Comparison of ENCODE assay signal across 15 cellular contexts in the genomic region with DNA sequence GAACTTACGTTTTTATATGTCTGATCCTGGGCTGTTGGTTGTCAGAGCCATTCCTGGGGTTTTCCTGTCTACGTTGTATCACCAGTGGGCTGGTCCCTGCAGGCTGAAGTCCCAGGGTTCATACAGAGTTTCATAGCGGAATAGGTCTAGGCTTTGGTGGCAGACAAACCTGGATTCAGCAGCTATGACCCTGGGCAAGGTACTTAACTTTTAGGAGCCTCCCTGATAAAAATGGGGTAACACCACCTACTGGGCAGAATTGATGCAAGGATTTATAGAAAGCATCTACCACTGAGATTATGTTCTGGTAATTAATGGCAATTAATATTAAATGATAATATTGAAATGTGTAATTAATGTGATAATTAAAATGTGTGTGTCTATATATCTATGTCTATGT.
DNase-seq lines count a peak whose midpoint lies in the region; FAIRE-seq and TF ChIP-seq lines count a peak whose summit lies in the region.
"Had no signal": no experiment of that assay in that cellular context is flagged by ENCODE, and none has a peak within 500 bp of the region (broad histone marks: within the 10 kb centered on the region; RNA-seq: fewer than 3 reads in every experiment).

No MANE protein-coding gene starts in this region.

- no TSS peak for BruUV-seq in MCF 10A (replicated peaks; lab: Mats Ljungman, UMichigan)

- no peak overlapping the region for H2AFZ ChIP-seq in OCI-LY3 (ENCODE audit: low read depth, low read length)
- H2AFZ ChIP-seq in fibroblast of lung (ENCODE audit: low read length) = no peak overlapping the region

- H3K36me3 Mint-ChIP-seq in MCF 10A (ENCODE audit: insufficient read depth, unreplicated experiment) = peaks cover 10% of the 10 kb centered on the region
- H3K36me3 Mint-ChIP-seq in activated naive CD4-positive, alpha-beta T cell treated with anti-CD3 and anti-CD28 coated beads, Interleukin-2, amount 10 ng/mL, durations not matched to agents 7 days and 5 days = peaks cover 73% of the 10 kb centered on the region

- no peaks in the 10 kb centered on the region for H3K27me3 Mint-ChIP-seq in MCF 10A (ENCODE audit: insufficient read depth, unreplicated experiment)
- H3K27me3 Mint-ChIP-seq in activated naive CD4-positive, alpha-beta T cell treated with anti-CD3 and anti-CD28 coated beads, Interleukin-2, amount 10 ng/mL, durations not matched to agents 7 days and 5 days = no peaks in the 10 kb centered on the region
- H3K27me3 Mint-ChIP-seq: activated CD4-positive, alpha-beta memory T cell treated with anti-CD3 and anti-CD28 coated beads for 36 hours had no signal

- no peak for FAIRE-seq in RCC 7860 (lab: Jason Lieb, UNC)

- TF ChIP-seq EP300 in transverse colon (IDR thresholded peaks at IDR 0.05; ENCODE audit: low read depth) = no peak

- no peak overlapping the region for H3K4me3 Mint-ChIP-seq in MCF 10A (ENCODE audit: unreplicated experiment)
- H3K4me3 Mint-ChIP-seq in activated naive CD4-positive, alpha-beta T cell treated with anti-CD3 and anti-CD28 coated beads, Interleukin-2, amount 10 ng/mL, durations not matched to agents 7 days and 5 days = no peak overlapping the region
- H3K4me3 Mint-ChIP-seq: activated CD4-positive, alpha-beta memory T cell treated with anti-CD3 and anti-CD28 coated beads for 36 hours had no signal

- H3K4me2 ChIP-seq in OCI-LY3 (ENCODE audit: low read length) (no peak overlapping the region), fibroblast of lung (ENCODE audit: extremely low read depth, insufficient read depth, low read length) (no peak overlapping the region)
- H3K4me2 ChIP-seq: BLaER1 had no signal

- peak; percentile 18 for DNase-seq in MCF 10A (ENCODE audit: unreplicated experiment)
- no peak for DNase-seq in breast epithelium (ENCODE audit: low spot score in 2 of 2)
- DNase-seq in fibroblast of lung (ENCODE audit: low read depth in 2 of 2) = peak in 1 of 2 donors; percentile 26
- no peak for DNase-seq in transverse colon
- no peak for DNase-seq in NOMO-1 treated with DMSO at 0.1 percent for 48 hours (lab: John Stamatoyannopoulos, UW; ENCODE audit: unreplicated experiment)
- DNase-seq in activated naive CD4-positive, alpha-beta T cell treated with anti-CD3 and anti-CD28 coated beads, Interleukin-2, amount 10 ng/mL, durations not matched to agents 7 days and 5 days = no peak
- no peak for DNase-seq in RCC 7860 (ENCODE audit: low spot score)
- DNase-seq: activated CD4-positive, alpha-beta memory T cell treated with anti-CD3 and anti-CD28 coated beads for 36 hours; MG63; NCI-H446 treated with DMSO at 0.1 percent for 48 hours; occipital lobe; stimulated activated CD4-positive, alpha-beta T cell treated with anti-CD3 and anti-CD28 coated beads, Interleukin-4, amount 100 ng/mL, for 1 hour; stomach had no signal

- H3K27me3 ChIP-seq in breast epithelium (no peaks in the 10 kb centered on the region), OCI-LY3 (ENCODE audit: low read depth, low read length) (no peaks in the 10 kb centered on the region), fibroblast of lung (ENCODE audit: control insufficient read depth, insufficient read depth, low read length) (no peaks in the 10 kb centered on the region), transverse colon (no peaks in the 10 kb centered on the region)
- H3K27me3 ChIP-seq: BLaER1, MG63, stomach had no signal

- in situ Hi-C loops in transverse colon (cut with MboI; ENCODE audit: low pct_ligation_motif_present in 1 of 4, low pct_unique_long_range_greater_than_20kb in 1 of 4, low sequenced_read_pairs in 3 of 4) = loop anchor here in 1 of 4 donors (10.0 kb wide), 1 partner anchor 179 kb away; no protein-coding TSS in a partner anchor

- TF ChIP-seq POLR2A in breast epithelium (IDR thresholded peaks at IDR 0.05) (no peak), transverse colon (IDR thresholded peaks at IDR 0.05) (no peak)

- intact Hi-C loops in MCF 10A (cut with micrococcal nuclease) (loop anchor here (1.0 kb wide), 2 partner anchors 141 to 195 kb away; a partner anchor contains a TSS), breast epithelium (cut with DNase I; ENCODE audit: low total_unique reads) (no loop called here), transverse colon (cut with DNase I; ENCODE audit: low total_unique reads) (no loop called here)

- H3K9me3 ChIP-seq in breast epithelium (no peaks in the 10 kb centered on the region), OCI-LY3 (ENCODE audit: insufficient read depth, low read length) (no peaks in the 10 kb centered on the region), fibroblast of lung (ENCODE audit: control insufficient read depth, insufficient read depth, low read depth, low read length) (no peaks in the 10 kb centered on the region), transverse colon (no peaks in the 10 kb centered on the region)
- H3K9me3 ChIP-seq: BLaER1, MG63, stomach had no signal

- WGBS in transverse colon (ENCODE audit: low coverage in 1 of 2), 2 donors = 92 to 94% methylated on average over 2 to 3 of the region's 3 CpGs

- no peaks in the 10 kb centered on the region for H3K9me3 Mint-ChIP-seq in MCF 10A (ENCODE audit: unreplicated experiment)
- no peaks in the 10 kb centered on the region for H3K9me3 Mint-ChIP-seq in activated naive CD4-positive, alpha-beta T cell treated with anti-CD3 and anti-CD28 coated beads, Interleukin-2, amount 10 ng/mL, durations not matched to agents 7 days and 5 days
- H3K9me3 Mint-ChIP-seq: activated CD4-positive, alpha-beta memory T cell treated with anti-CD3 and anti-CD28 coated beads for 36 hours had no signal

- H3K4me1 ChIP-seq in breast epithelium (no peaks in the 10 kb centered on the region), OCI-LY3 (ENCODE audit: low read length) (peaks cover 9% of the 10 kb centered on the region), fibroblast of lung (ENCODE audit: control insufficient read depth, extremely low read depth, insufficient read depth, low read length) (no peaks in the 10 kb centered on the region), transverse colon (no peaks in the 10 kb centered on the region)
- H3K4me1 ChIP-seq: BLaER1, stomach had no signal

- no peaks in the 10 kb centered on the region for H4K20me1 ChIP-seq in OCI-LY3 (ENCODE audit: insufficient read depth, low read length)
- no peaks in the 10 kb centered on the region for H4K20me1 ChIP-seq in fibroblast of lung (ENCODE audit: control insufficient read depth, extremely low read depth, insufficient read depth, low read length)
- H4K20me1 ChIP-seq: BLaER1 had no signal

- peaks cover 11% of the 10 kb centered on the region for H3K4me1 Mint-ChIP-seq in MCF 10A (ENCODE audit: insufficient read depth, unreplicated experiment)
- H3K4me1 Mint-ChIP-seq in activated naive CD4-positive, alpha-beta T cell treated with anti-CD3 and anti-CD28 coated beads, Interleukin-2, amount 10 ng/mL, durations not matched to agents 7 days and 5 days = peaks cover 16% of the 10 kb centered on the region

- CTCF ChIA-PET in MCF 10A (lab: Yijun Ruan, JAX) = interaction anchor here (0.6 to 1.3 kb wide), 4 partner anchors 17 to 399 kb away, joined by 3 to 6 read pairs (median 3); no protein-coding TSS in a partner anchor
- CTCF ChIA-PET in activated naive CD4-positive, alpha-beta T cell treated with anti-CD3 and anti-CD28 coated beads, Interleukin-2, amount 10 ng/mL, durations not matched to agents 7 days and 5 days (lab: Charles Lee) = interaction anchor here (0.7 to 1.1 kb wide), 2 partner anchors 17 to 54 kb away, joined by 3 read pairs; no protein-coding TSS in a partner anchor

- H3K9ac ChIP-seq in OCI-LY3 (ENCODE audit: low read length) (no peak overlapping the region), fibroblast of lung (ENCODE audit: insufficient read depth, low read length) (no peak overlapping the region)
- H3K9ac ChIP-seq: BLaER1 had no signal

- H3K36me3 ChIP-seq in breast epithelium (peaks cover 7% of the 10 kb centered on the region), OCI-LY3 (replicated peaks; ENCODE audit: low read depth, low read length) (no peaks in the 10 kb centered on the region), fibroblast of lung (ENCODE audit: control insufficient read depth, insufficient read depth, low read length) (no peaks in the 10 kb centered on the region), transverse colon (peaks cover 0 to 35% (median 5%) of the 10 kb centered on the region in 4 donors)
- H3K36me3 ChIP-seq: MG63 had no signal

- no peak overlapping the region for H3K27ac Mint-ChIP-seq in MCF 10A (ENCODE audit: low read depth, unreplicated experiment)
- H3K27ac Mint-ChIP-seq in activated naive CD4-positive, alpha-beta T cell treated with anti-CD3 and anti-CD28 coated beads, Interleukin-2, amount 10 ng/mL, durations not matched to agents 7 days and 5 days = no peak overlapping the region
- H3K27ac Mint-ChIP-seq: activated CD4-positive, alpha-beta memory T cell treated with anti-CD3 and anti-CD28 coated beads for 36 hours had no signal

- H3K27ac ChIP-seq in breast epithelium (no peak overlapping the region), OCI-LY3 (ENCODE audit: low read length) (no peak overlapping the region), fibroblast of lung (ENCODE audit: insufficient read depth, low read length) (no peak overlapping the region), transverse colon (no peak overlapping the region)
- H3K27ac ChIP-seq: BLaER1, stomach had no signal

- TF ChIP-seq CTCF in MCF 10A (IDR thresholded peaks at IDR 0.05; ENCODE audit: unreplicated experiment) (peak; percentile 34), breast epithelium (IDR thresholded peaks at IDR 0.05) (no peak), OCI-LY3 (IDR thresholded peaks at IDR 0.05; ENCODE audit: low read depth, low read length) (peak; percentile 48), fibroblast of lung (conservative IDR thresholded peaks at IDR 0.05 in 1 of 2, IDR thresholded peaks at IDR 0.05 in 1 of 2; ENCODE audit: low read depth in 1 of 2, low read length in 2 of 2) (peak; percentile 26 to 36), transverse colon (IDR thresholded peaks at IDR 0.05) (peak in 3 of 5 experiments; percentile 12 to 19 (median 15))

- POLR2A ChIA-PET in MCF 10A (lab: Yijun Ruan, JAX) = interaction anchor here (1.2 kb wide), 1 partner anchor 194 kb away, joined by 3 read pairs; no protein-coding TSS in a partner anchor

- no peaks in the 10 kb centered on the region for H3K79me2 ChIP-seq in OCI-LY3 (ENCODE audit: low read length)
- H3K79me2 ChIP-seq in fibroblast of lung (ENCODE audit: control insufficient read depth, insufficient read depth, low read length) = no peaks in the 10 kb centered on the region

- H3K4me3 ChIP-seq in breast epithelium (no peak overlapping the region), OCI-LY3 (ENCODE audit: low read length) (no peak overlapping the region), fibroblast of lung (replicated peaks in 1 of 4; ENCODE audit: control extremely low read depth in 1 of 4, insufficient read depth in 1 of 4, low read depth in 3 of 4, low read length in 4 of 4) (no peak overlapping the region), transverse colon (no peak overlapping the region)
- H3K4me3 ChIP-seq: BLaER1, MG63, stomach had no signal

Comparison
In these comparisons a context has a peak if more than half of its experiments do, and no peak if none do; other contexts are left out.
1. CTCF ChIP-seq: peak in MCF 10A (single experiment), OCI-LY3 (single experiment), fibroblast of lung (2 of 2) and transverse colon (3 of 5); none in breast epithelium (0 of 3).